In genomic region chr15:70017796-70018195, GRCh38 we compare ENCODE assay signal across 15 cellular contexts.
DNase-seq lines count a peak whose midpoint lies in the region; TF ChIP-seq lines count a peak whose summit lies in the region.
"Had no signal": no experiment of that assay in that cellular context is flagged by ENCODE, and none has a peak within 500 bp of the region (broad histone marks: within the 10 kb centered on the region; RNA-seq: fewer than 3 reads in every experiment).

No MANE protein-coding gene starts in this region.

- no peak overlapping the region for H2AK5ac ChIP-seq in neuronal stem cell (ENCODE audit: low read depth, low read length)

- H3K9ac ChIP-seq in neuronal stem cell (ENCODE audit: low read depth, low read length, poor library complexity), result peak overlapping the region; percentile 24

- H3K36me3 Mint-ChIP-seq in activated naive CD4-positive, alpha-beta T cell treated with anti-CD3 and anti-CD28 coated beads, Interleukin-2, amount 10 ng/mL, durations not matched to agents 7 days and 5 days, result no peaks in the 10 kb centered on the region
- H3K36me3 Mint-ChIP-seq: CD4-positive, alpha-beta memory T cell had no signal

- no CpG with 5 or more reads among the region's 2 CpGs for WGBS in neuronal stem cell (ENCODE audit: extremely low coverage in 2 of 2, insufficient read length in 2 of 2, insufficient replicate concordance in 1 of 2), 2 donors

- H3K27ac ChIP-seq in neuronal stem cell (replicated peaks; ENCODE audit: low read length), result no peak overlapping the region
- H3K27ac ChIP-seq in caudate nucleus (ENCODE audit: low read depth, low read length), result no peak overlapping the region
- H3K27ac ChIP-seq: SK-N-MC had no signal

- H2BK15ac ChIP-seq in neuronal stem cell (ENCODE audit: low read length), result no peak overlapping the region

- DNase-seq in GM12865 (ENCODE audit: low read depth) (peak; percentile 23), NCI-H69 (lab: John Stamatoyannopoulos, UW) (peak; percentile 50), epithelial cell of proximal tubule (ENCODE audit: low read depth) (peak; percentile 12), neuronal stem cell (ENCODE audit: low spot score) (no peak), NCI-H1092 treated with DMSO at 0.1 percent for 48 hours (lab: John Stamatoyannopoulos, UW) (no peak), caudate nucleus (lab: John Stamatoyannopoulos, UW) (no peak)
- no peak for DNase-seq in stimulated activated CD4-positive, alpha-beta T cell treated with anti-CD3 and anti-CD28 coated beads, Interleukin-12 subunit alpha, Interleukin-12 subunit beta, amount 100 ng/mL, for 4 hours
- no peak for DNase-seq in activated naive CD4-positive, alpha-beta T cell treated with anti-CD3 and anti-CD28 coated beads, Interleukin-2, amount 10 ng/mL, durations not matched to agents 7 days and 5 days
- DNase-seq: CD4-positive, alpha-beta memory T cell; GF-D8; MV-4-11; NCI-H2107; NCI-H226 had no signal

- no peak overlapping the region for H4K8ac ChIP-seq in neuronal stem cell (ENCODE audit: low read depth, low read length)

- no peak overlapping the region for H3K14ac ChIP-seq in neuronal stem cell (ENCODE audit: low read length)

- no peaks in the 10 kb centered on the region for H3K36me3 ChIP-seq in neuronal stem cell (replicated peaks in 1 of 2; ENCODE audit: control insufficient read depth in 2 of 2, insufficient read depth in 2 of 2, low read length in 2 of 2)
- H3K36me3 ChIP-seq: HAP-1 had no signal

- no peak overlapping the region for H3K4me3 Mint-ChIP-seq in activated naive CD4-positive, alpha-beta T cell treated with anti-CD3 and anti-CD28 coated beads, Interleukin-2, amount 10 ng/mL, durations not matched to agents 7 days and 5 days
- H3K4me3 Mint-ChIP-seq: CD4-positive, alpha-beta memory T cell had no signal

- CTCF ChIA-PET in activated naive CD4-positive, alpha-beta T cell treated with anti-CD3 and anti-CD28 coated beads, Interleukin-2, amount 10 ng/mL, durations not matched to agents 7 days and 5 days (lab: Charles Lee), result no interaction called here

- no peak overlapping the region for H3K18ac ChIP-seq in neuronal stem cell (ENCODE audit: low read length)

- no peak overlapping the region for H2BK12ac ChIP-seq in neuronal stem cell (ENCODE audit: low read length)

- H3K27me3 Mint-ChIP-seq in activated naive CD4-positive, alpha-beta T cell treated with anti-CD3 and anti-CD28 coated beads, Interleukin-2, amount 10 ng/mL, durations not matched to agents 7 days and 5 days, result peaks cover 70% of the 10 kb centered on the region

- H3K9me3 Mint-ChIP-seq in activated naive CD4-positive, alpha-beta T cell treated with anti-CD3 and anti-CD28 coated beads, Interleukin-2, amount 10 ng/mL, durations not matched to agents 7 days and 5 days, result no peaks in the 10 kb centered on the region

- H3K9me3 ChIP-seq in neuronal stem cell (replicated peaks in 1 of 2; ENCODE audit: control insufficient read depth in 2 of 2, insufficient read depth in 1 of 2, low read depth in 1 of 2, low read length in 2 of 2), result peaks cover 4 to 6% of the 10 kb centered on the region in 2 donors
- H3K9me3 ChIP-seq: HAP-1 had no signal

- H4K91ac ChIP-seq in neuronal stem cell (ENCODE audit: low read depth, low read length, poor library complexity), result no peak overlapping the region

- H3K79me1 ChIP-seq in neuronal stem cell (ENCODE audit: low read depth, low read length), result no peaks in the 10 kb centered on the region

- no peak overlapping the region for H3K23ac ChIP-seq in neuronal stem cell (ENCODE audit: low read depth, low read length, poor library complexity)

- H3K27ac Mint-ChIP-seq in activated naive CD4-positive, alpha-beta T cell treated with anti-CD3 and anti-CD28 coated beads, Interleukin-2, amount 10 ng/mL, durations not matched to agents 7 days and 5 days, result no peak overlapping the region
- H3K27ac Mint-ChIP-seq: CD4-positive, alpha-beta memory T cell had no signal

- no peak overlapping the region for H2AFZ ChIP-seq in neuronal stem cell (ENCODE audit: low read length)

- H3K4me3 ChIP-seq in GM12865 (ENCODE audit: low read depth, low read length) (no peak overlapping the region), epithelial cell of proximal tubule (ENCODE audit: low read depth, low read length) (no peak overlapping the region), neuronal stem cell (ENCODE audit: low read length in 2 of 2) (no peak overlapping the region)
- H3K4me3 ChIP-seq: HAP-1, SK-N-MC had no signal

- H2BK120ac ChIP-seq in neuronal stem cell (ENCODE audit: low read depth, low read length), result no peak overlapping the region

- no peak overlapping the region for H3K4ac ChIP-seq in neuronal stem cell (ENCODE audit: low read length)

- H3K27me3 ChIP-seq in neuronal stem cell (ENCODE audit: control insufficient read depth in 3 of 3, insufficient read depth in 3 of 3, low read depth in 1 of 3, low read length in 3 of 3), result peaks cover 0 to 32% (median 0%) of the 10 kb centered on the region in 3 experiments

- H3K4me1 ChIP-seq in neuronal stem cell (ENCODE audit: control insufficient read depth in 2 of 2, insufficient read depth in 1 of 2, low read depth in 1 of 2, low read length in 2 of 2), result peaks cover 1 to 11% of the 10 kb centered on the region in 2 donors
- H3K4me1 ChIP-seq: HAP-1 had no signal

- TF ChIP-seq CTCF in GM12865 (IDR thresholded peaks at IDR 0.05; ENCODE audit: insufficient read depth, low read depth, low read length, missing control alignments) (no peak), epithelial cell of proximal tubule (conservative IDR thresholded peaks at IDR 0.05; ENCODE audit: low read depth, low read length) (no peak)

- no peak overlapping the region for H2BK5ac ChIP-seq in neuronal stem cell (ENCODE audit: low read length)

- peaks cover 15% of the 10 kb centered on the region for H3K4me1 Mint-ChIP-seq in activated naive CD4-positive, alpha-beta T cell treated with anti-CD3 and anti-CD28 coated beads, Interleukin-2, amount 10 ng/mL, durations not matched to agents 7 days and 5 days

- H3K4me2 ChIP-seq in neuronal stem cell (ENCODE audit: insufficient read depth, low read length, poor library complexity, severe bottlenecking), result no peak overlapping the region

Comparison
In these comparisons a context has a peak if more than half of its experiments do, and no peak if none do; other contexts are left out.
1. DNase-seq: peak in GM12865 (single experiment), NCI-H69 (single experiment) and epithelial cell of proximal tubule (single experiment); none in neuronal stem cell (single experiment), stimulated activated CD4-positive, alpha-beta T cell treated with anti-CD3 and anti-CD28 coated beads, Interleukin-12 subunit alpha, Interleukin-12 subunit beta, amount 100 ng/mL, for 4 hours (single experiment), activated naive CD4-positive, alpha-beta T cell treated with anti-CD3 and anti-CD28 coated beads, Interleukin-2, amount 10 ng/mL, durations not matched to agents 7 days and 5 days (single experiment), NCI-H1092 treated with DMSO at 0.1 percent for 48 hours (single experiment) and caudate nucleus (0 of 61).